Comparison of ENCODE assay signal across 8 cellular contexts in the genomic region with DNA sequence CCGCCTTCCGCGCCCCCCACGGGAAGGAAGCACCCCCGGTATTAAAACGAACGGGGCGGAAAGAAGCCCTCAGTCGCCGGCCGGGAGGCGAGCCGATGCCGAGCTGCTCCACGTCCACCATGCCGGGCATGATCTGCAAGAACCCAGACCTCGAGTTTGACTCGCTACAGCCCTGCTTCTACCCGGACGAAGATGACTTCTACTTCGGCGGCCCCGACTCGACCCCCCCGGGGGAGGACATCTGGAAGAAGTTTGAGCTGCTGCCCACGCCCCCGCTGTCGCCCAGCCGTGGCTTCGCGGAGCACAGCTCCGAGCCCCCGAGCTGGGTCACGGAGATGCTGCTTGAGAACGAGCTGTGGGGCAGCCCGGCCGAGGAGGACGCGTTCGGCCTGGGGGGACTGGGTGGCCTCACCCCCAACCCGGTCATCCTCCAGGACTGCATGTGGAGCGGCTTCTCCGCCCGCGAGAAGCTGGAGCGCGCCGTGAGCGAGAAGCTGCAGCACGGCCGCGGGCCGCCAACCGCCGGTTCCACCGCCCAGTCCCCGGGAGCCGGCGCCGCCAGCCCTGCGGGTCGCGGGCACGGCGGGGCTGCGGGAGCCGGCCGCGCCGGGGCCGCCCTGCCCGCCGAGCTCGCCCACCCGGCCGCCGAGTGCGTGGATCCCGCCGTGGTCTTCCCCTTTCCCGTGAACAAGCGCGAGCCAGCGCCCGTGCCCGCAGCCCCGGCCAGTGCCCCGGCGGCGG. TPM values are rescaled to one million over a fixed set of nuclear protein-coding genes. Genes with fewer than 3 reads are reported as not detected.
A peak's percentile ranks its signal among the peaks of the same experiment; 100 is the strongest.
DNase-seq lines count a peak whose midpoint lies in the region; ATAC-seq and TF ChIP-seq lines count a peak whose summit lies in the region.

No MANE protein-coding gene starts in this region.

- TF ChIP-seq CTCF in kidney epithelial cell (IDR thresholded peaks at IDR 0.05; ENCODE audit: insufficient read depth, low read length, poor library complexity, severe bottlenecking): no peak

- H3K27me3 Mint-ChIP-seq in activated naive CD8-positive, alpha-beta T cell treated with anti-CD3 and anti-CD28 coated beads for 36 hours: peaks cover 63% of the 10 kb centered on the region

- peak; percentile 19 for DNase-seq in activated T-cell treated with anti-CD3 and anti-CD28 coated beads, Interleukin-2, amount 50 U/mL, for 1 hour
- no peak for DNase-seq in activated T-cell treated with anti-CD3 and anti-CD28 coated beads for 4 hours
- DNase-seq in activated naive CD8-positive, alpha-beta T cell treated with anti-CD3 and anti-CD28 coated beads for 36 hours: peak; percentile 26
- no peak for DNase-seq in kidney epithelial cell (ENCODE audit: low read depth)
- DNase-seq in stimulated activated CD8-positive, alpha-beta memory T cell treated with anti-CD3 and anti-CD28 coated beads, Interleukin-4, amount 100 ng/mL, for 48 hours: peak; percentile 38
- DNase-seq in AG08395 (ENCODE audit: low spot score): no peak

- peaks cover 22% of the 10 kb centered on the region for H3K4me1 Mint-ChIP-seq in activated naive CD8-positive, alpha-beta T cell treated with anti-CD3 and anti-CD28 coated beads for 36 hours

- no peak overlapping the region for H3K27ac Mint-ChIP-seq in activated naive CD8-positive, alpha-beta T cell treated with anti-CD3 and anti-CD28 coated beads for 36 hours

- peak overlapping the region; percentile 67 for H3K4me3 Mint-ChIP-seq in activated naive CD8-positive, alpha-beta T cell treated with anti-CD3 and anti-CD28 coated beads for 36 hours

- no peaks in the 10 kb centered on the region for H3K36me3 ChIP-seq in kidney epithelial cell (ENCODE audit: control insufficient read depth, insufficient read depth, low read length)

- H3K27me3 ChIP-seq in kidney epithelial cell (ENCODE audit: control insufficient read depth, insufficient read depth, low read length): peaks cover 40% of the 10 kb centered on the region

- no peaks in the 10 kb centered on the region for H3K36me3 Mint-ChIP-seq in activated naive CD8-positive, alpha-beta T cell treated with anti-CD3 and anti-CD28 coated beads for 36 hours

- peak overlapping the region; percentile 52 for H3K4me3 ChIP-seq in kidney epithelial cell (ENCODE audit: low read depth, low read length)

- ATAC-seq in HG03196 (IDR thresholded peaks at IDR 0.05; ENCODE audit: unreplicated experiment) (no peak), GM21390 (IDR thresholded peaks at IDR 0.05; ENCODE audit: unreplicated experiment) (no peak)

- H3K9me3 Mint-ChIP-seq in activated naive CD8-positive, alpha-beta T cell treated with anti-CD3 and anti-CD28 coated beads for 36 hours: no peaks in the 10 kb centered on the region

RNA-seq across cellular contexts. Expression of a gene that starts 1.8 kb away (rescaled TPM):
- under 1 TPM in 1 of 2 experiments, not detected in 1; 0.16 TPM for total RNA-seq in activated naive CD8-positive, alpha-beta T cell treated with anti-CD3 and anti-CD28 coated beads for 36 hours
- 0.54 and 2.3 TPM in 2 replicates for total RNA-seq in kidney epithelial cell

Comparison
In these comparisons a context has a peak if more than half of its experiments do, and no peak if none do; other contexts are left out.
1. DNase-seq: peak in activated T-cell treated with anti-CD3 and anti-CD28 coated beads, Interleukin-2, amount 50 U/mL, for 1 hour (single experiment), activated naive CD8-positive, alpha-beta T cell treated with anti-CD3 and anti-CD28 coated beads for 36 hours (single experiment) and stimulated activated CD8-positive, alpha-beta memory T cell treated with anti-CD3 and anti-CD28 coated beads, Interleukin-4, amount 100 ng/mL, for 48 hours (single experiment); none in activated T-cell treated with anti-CD3 and anti-CD28 coated beads for 4 hours (single experiment), kidney epithelial cell (single experiment) and AG08395 (single experiment).